ENCODE assay signal across 29 cellular contexts in genomic region chr11:9927670-9928069, GRCh38.
"Had no signal": no experiment of that assay in that cellular context is flagged by ENCODE, and none has a peak within 500 bp of the region (broad histone marks: within the 10 kb centered on the region; RNA-seq: fewer than 3 reads in every experiment).

No MANE protein-coding gene starts in this region.

- H3K27me3 ChIP-seq: colonic mucosa, dorsolateral prefrontal cortex, esophagus muscularis mucosa, esophagus squamous epithelium, foreskin keratinocyte, gastrocnemius medialis, gastroesophageal sphincter, heart left ventricle, heart right ventricle had no signal

- H3K4me3 ChIP-seq: colonic mucosa, coronary artery, dorsolateral prefrontal cortex, esophagus muscularis mucosa, esophagus squamous epithelium, gastrocnemius medialis, gastroesophageal sphincter, heart left ventricle, heart right ventricle had no signal

- H3K9me3 ChIP-seq: colonic mucosa, esophagus muscularis mucosa, esophagus squamous epithelium, gastrocnemius medialis, gastroesophageal sphincter, heart left ventricle, heart right ventricle had no signal

- H3K27ac Mint-ChIP-seq: dendritic cell treated with granulocyte-macrophage colony-stimulating factor and Interleukin-4, amounts not matched to agents 40 ng/mL and 50 ng/mL, for 4 days; effector memory CD8-positive, alpha-beta T cell; endodermal cell had no signal

- H3K4me1 ChIP-seq: colonic mucosa, esophagus muscularis mucosa, foreskin keratinocyte, gastrocnemius medialis, gastroesophageal sphincter had no signal

- H3K27me3 Mint-ChIP-seq: dendritic cell treated with granulocyte-macrophage colony-stimulating factor and Interleukin-4, amounts not matched to agents 40 ng/mL and 50 ng/mL, for 4 days; effector memory CD8-positive, alpha-beta T cell had no signal

- H3K36me3 ChIP-seq: colonic mucosa, gastrocnemius medialis, heart left ventricle had no signal

- ATAC-seq: effector memory CD8-positive, alpha-beta T cell; esophagus mucosa; foreskin keratinocyte; gastrocnemius medialis; gastroesophageal sphincter; heart left ventricle; heart right ventricle had no signal

- DNase-seq: colonic mucosa; cortex of kidney; dermis blood vessel endothelial cell; dorsolateral prefrontal cortex; effector CD4-positive, alpha-beta T cell; effector CD8-positive, alpha-beta T cell; effector memory CD4-positive, alpha-beta T cell; effector memory CD8-positive, alpha-beta T cell; endodermal cell; erythroblast; esophagus squamous epithelium; foreskin fibroblast; foreskin keratinocyte; foreskin melanocyte; gastrocnemius medialis; glutamatergic neuron; head of caudate nucleus; heart left ventricle; heart right ventricle had no signal

- H3K4me3 Mint-ChIP-seq: dendritic cell treated with granulocyte-macrophage colony-stimulating factor and Interleukin-4, amounts not matched to agents 40 ng/mL and 50 ng/mL, for 4 days; effector memory CD8-positive, alpha-beta T cell; endodermal cell had no signal

- H3K9me3 Mint-ChIP-seq: effector memory CD8-positive, alpha-beta T cell had no signal

- FAIRE-seq: colon, endometrium, endothelial cell of umbilical vein, frontal cortex had no signal

- H3K27ac ChIP-seq: colonic mucosa, coronary artery, dorsolateral prefrontal cortex, epithelial cell of prostate, esophagus muscularis mucosa, esophagus squamous epithelium, foreskin keratinocyte, gastrocnemius medialis, gastroesophageal sphincter, heart left ventricle, heart right ventricle had no signal
